In the genomic region with DNA sequence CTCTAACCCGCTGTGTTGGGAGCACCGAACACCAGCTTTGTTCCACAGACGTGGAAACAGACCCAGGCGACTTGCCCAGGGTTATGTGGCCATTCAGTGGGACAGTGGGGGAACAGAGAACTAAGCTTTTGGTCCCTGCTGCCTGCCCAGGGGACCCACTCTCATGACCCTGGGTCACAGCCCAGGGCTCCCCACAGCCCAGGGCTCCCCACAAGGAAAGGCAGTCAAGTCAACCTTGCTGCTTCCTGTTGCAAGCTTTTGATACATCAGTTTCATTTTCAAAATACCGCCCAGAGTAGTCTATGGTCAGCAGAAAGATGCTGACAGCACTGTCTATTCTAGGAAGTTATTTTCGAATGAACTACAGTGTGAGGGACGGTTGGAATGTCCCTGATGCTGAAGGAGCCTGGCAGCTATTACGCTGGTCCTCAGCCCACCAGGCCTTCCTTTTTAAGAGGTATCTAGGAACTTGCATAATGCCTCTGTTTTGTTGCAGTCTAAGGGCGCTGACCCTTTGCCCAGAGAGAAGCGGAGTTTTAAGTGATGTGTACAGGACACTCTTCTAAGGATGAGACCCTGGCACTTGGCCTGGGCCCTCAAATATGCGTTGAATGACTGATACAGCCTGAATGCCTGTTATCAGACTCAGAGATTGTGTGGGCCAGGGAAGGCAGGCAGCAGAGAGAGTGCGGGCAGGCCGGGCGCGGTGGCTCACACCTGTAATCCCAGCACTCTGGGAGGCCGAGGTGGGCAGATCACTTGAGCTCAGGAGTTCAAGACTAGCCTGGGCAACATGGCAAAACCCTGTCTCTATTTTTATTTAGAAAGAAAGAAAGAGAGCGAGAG, we compare ENCODE assay signal across 8 cellular contexts.
A peak's percentile ranks its signal among the peaks of the same experiment; 100 is the strongest.
DNase-seq lines count a peak whose midpoint lies in the region.

No MANE protein-coding gene starts in this region.

- H3K9me3 ChIP-seq in mucosa of stomach (ENCODE audit: control insufficient read depth, low read length), result no peaks in the 10 kb centered on the region

- H3K9ac ChIP-seq in mucosa of stomach (ENCODE audit: low read length), result peak overlapping the region; percentile 73

- H3K36me3 ChIP-seq in mucosa of stomach (ENCODE audit: control insufficient read depth, insufficient read depth, low read length), result no peaks in the 10 kb centered on the region

- H3K27me3 ChIP-seq in mucosa of stomach (ENCODE audit: control insufficient read depth, insufficient read depth, low read length), result no peaks in the 10 kb centered on the region

- peaks cover 9% of the 10 kb centered on the region for H3K4me1 ChIP-seq in mucosa of stomach (ENCODE audit: control insufficient read depth, insufficient read depth, low read length)

- H3K4me3 ChIP-seq in mucosa of stomach (ENCODE audit: low read length), result no peak overlapping the region

- DNase-seq in activated T-cell treated with anti-CD3 and anti-CD28 coated beads, Interleukin-2, amount 50 U/mL, for 1 hour, result peak; percentile 29
- DNase-seq in activated T-cell treated with anti-CD3 and anti-CD28 coated beads for 4 hours (no peak), NOMO-1 (lab: John Stamatoyannopoulos, UW; ENCODE audit: unreplicated experiment in 2 of 2) (peak; percentile 26 to 62), middle frontal gyrus (ENCODE audit: extremely low spot score, low spot score) (no peak), cortex of kidney (lab: John Stamatoyannopoulos, UW) (no peak), superior temporal gyrus (ENCODE audit: extremely low spot score) (no peak)
- DNase-seq in central memory CD4-positive, alpha-beta T cell, result peak; percentile 35

Comparison
In these comparisons a context has a peak if more than half of its experiments do, and no peak if none do; other contexts are left out.
1. DNase-seq: peak in activated T-cell treated with anti-CD3 and anti-CD28 coated beads, Interleukin-2, amount 50 U/mL, for 1 hour (single experiment), NOMO-1 (2 of 2) and central memory CD4-positive, alpha-beta T cell (single experiment); none in activated T-cell treated with anti-CD3 and anti-CD28 coated beads for 4 hours (single experiment), middle frontal gyrus (single experiment), cortex of kidney (single experiment) and superior temporal gyrus (single experiment).